In genomic region chr9:734831-735511, GRCh38 we compare ENCODE assay signal across 1 cellular context.
TF ChIP-seq lines count a peak whose summit lies in the region.

No MANE protein-coding gene starts in this region.

TF ChIP-seq in GM23338, 12 proteins besides CTCF, POLR2A, EP300 and RAD21 (continued from another document):
- TF ChIP-seq ZNF462 (CRISPR knock-in tag; IDR thresholded peaks at IDR 0.05) (no peak), POLR2AphosphoS5 (IDR thresholded peaks at IDR 0.05; ENCODE audit: low read depth) (no peak), CREB1 (CRISPR knock-in tag; IDR thresholded peaks at IDR 0.05; ENCODE audit: low read depth) (no peak), REST (IDR thresholded peaks at IDR 0.05; ENCODE audit: unreplicated experiment) (no peak)
